Comparison of ENCODE assay signal across 8 cellular contexts in the genomic region with DNA sequence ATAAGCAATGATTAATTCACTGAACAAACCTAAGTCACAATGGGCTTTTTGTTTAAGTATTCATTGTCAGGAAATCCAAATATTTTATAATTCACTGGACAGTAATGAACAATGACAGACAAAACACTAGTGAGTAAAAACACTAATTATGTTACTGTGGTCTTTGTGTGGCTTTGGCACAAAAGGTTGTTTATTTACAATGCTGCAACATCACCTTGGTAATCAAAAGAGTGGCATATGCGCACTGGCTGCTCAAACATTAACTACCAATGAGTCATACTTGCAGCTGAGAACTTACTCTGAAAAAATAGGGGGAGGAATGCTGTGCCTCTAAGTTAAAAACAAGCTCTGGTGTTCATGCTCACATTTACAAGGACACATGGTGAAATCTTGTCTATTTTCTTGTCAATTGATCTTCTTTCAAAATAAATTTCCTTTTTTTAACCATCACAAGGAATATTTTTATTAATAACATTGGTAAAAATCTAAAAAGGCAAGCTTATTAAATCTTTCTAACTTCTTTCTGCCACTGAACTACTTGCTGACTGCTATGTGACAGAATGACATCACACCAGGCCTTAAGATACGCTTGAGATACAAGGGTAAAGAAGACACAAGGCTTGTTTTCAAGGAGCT.
DNase-seq lines count a peak whose midpoint lies in the region; ATAC-seq and TF ChIP-seq lines count a peak whose summit lies in the region.

No MANE protein-coding gene starts in this region.

- intact Hi-C loops in esophagus squamous epithelium (cut with DNase I), result no loop called here

- peak; percentile 62 for ATAC-seq in omental fat pad (ENCODE audit: low FRiP score)

- H3K4me1 ChIP-seq in esophagus squamous epithelium, result peaks cover 0 to 55% (median 28%) of the 10 kb centered on the region in 3 donors

- TF ChIP-seq POLR2A in esophagus squamous epithelium (IDR thresholded peaks at IDR 0.05), result no peak

- WGBS in esophagus squamous epithelium, 2 donors, result 12 to 35% methylated on average over 2 of the region's 2 CpGs

- H3K4me3 Mint-ChIP-seq in activated T-cell treated with anti-CD3 and anti-CD28 coated beads, Interleukin-2, amount 50 U/mL, for 24 hours, result peak overlapping the region; percentile 3
- H3K4me3 Mint-ChIP-seq in T-helper 1 cell treated with Interleukin-12 subunit alpha and Interleukin-12 subunit beta and Interleukin-4 antibody, amounts not matched to agents 30 μg/mL and 1 μg/mL, for 36 hours, result no peak overlapping the region

- peak overlapping the region; percentile 56 for H3K27ac Mint-ChIP-seq in activated T-cell treated with anti-CD3 and anti-CD28 coated beads, Interleukin-2, amount 50 U/mL, for 24 hours
- H3K27ac Mint-ChIP-seq in T-helper 1 cell treated with Interleukin-12 subunit alpha and Interleukin-12 subunit beta and Interleukin-4 antibody, amounts not matched to agents 30 μg/mL and 1 μg/mL, for 36 hours, result peak overlapping the region; percentile 55

- no peaks in the 10 kb centered on the region for H3K9me3 Mint-ChIP-seq in activated T-cell treated with anti-CD3 and anti-CD28 coated beads, Interleukin-2, amount 50 U/mL, for 24 hours
- H3K9me3 Mint-ChIP-seq in T-helper 1 cell treated with Interleukin-12 subunit alpha and Interleukin-12 subunit beta and Interleukin-4 antibody, amounts not matched to agents 30 μg/mL and 1 μg/mL, for 36 hours, result no peaks in the 10 kb centered on the region

- no peaks in the 10 kb centered on the region for H3K27me3 ChIP-seq in esophagus squamous epithelium

- no peaks in the 10 kb centered on the region for H3K36me3 ChIP-seq in esophagus squamous epithelium

- no peak overlapping the region for H3K4me3 ChIP-seq in LNCaP clone FGC (ENCODE audit: low read depth, low read length)
- H3K4me3 ChIP-seq in esophagus squamous epithelium, result no peak overlapping the region

- DNase-seq in activated T-cell treated with anti-CD3 and anti-CD28 coated beads, Interleukin-2, amount 50 U/mL, for 24 hours, result no peak
- DNase-seq in activated T-cell treated with anti-CD3 and anti-CD28 coated beads, Interleukin-2, amount 50 U/mL, for 1 hour, result no peak
- DNase-seq in H4 (ENCODE audit: low spot score) (peak; percentile 90), LNCaP clone FGC (ENCODE audit: low read depth) (peak; percentile 56), esophagus squamous epithelium (lab: John Stamatoyannopoulos, UW) (no peak), omental fat pad (ENCODE audit: low spot score) (no peak), NCI-H1092 (lab: John Stamatoyannopoulos, UW) (no peak)

- no peaks in the 10 kb centered on the region for H3K27me3 Mint-ChIP-seq in activated T-cell treated with anti-CD3 and anti-CD28 coated beads, Interleukin-2, amount 50 U/mL, for 24 hours
- H3K27me3 Mint-ChIP-seq in T-helper 1 cell treated with Interleukin-12 subunit alpha and Interleukin-12 subunit beta and Interleukin-4 antibody, amounts not matched to agents 30 μg/mL and 1 μg/mL, for 36 hours (ENCODE audit: low read depth), result no peaks in the 10 kb centered on the region

- peaks cover 54% of the 10 kb centered on the region for H3K36me3 Mint-ChIP-seq in activated T-cell treated with anti-CD3 and anti-CD28 coated beads, Interleukin-2, amount 50 U/mL, for 24 hours (ENCODE audit: low read depth)
- H3K36me3 Mint-ChIP-seq in T-helper 1 cell treated with Interleukin-12 subunit alpha and Interleukin-12 subunit beta and Interleukin-4 antibody, amounts not matched to agents 30 μg/mL and 1 μg/mL, for 36 hours (ENCODE audit: low read depth), result peaks cover 15% of the 10 kb centered on the region

- TF ChIP-seq CTCF in LNCaP clone FGC (IDR thresholded peaks at IDR 0.05; ENCODE audit: control insufficient read depth, extremely low read depth, insufficient read depth) (no peak), esophagus squamous epithelium (IDR thresholded peaks at IDR 0.05) (no peak), omental fat pad (IDR thresholded peaks at IDR 0.05) (no peak)

- H3K4me1 Mint-ChIP-seq in activated T-cell treated with anti-CD3 and anti-CD28 coated beads, Interleukin-2, amount 50 U/mL, for 24 hours (ENCODE audit: low read depth), result peaks cover 53% of the 10 kb centered on the region
- peaks cover 34% of the 10 kb centered on the region for H3K4me1 Mint-ChIP-seq in T-helper 1 cell treated with Interleukin-12 subunit alpha and Interleukin-12 subunit beta and Interleukin-4 antibody, amounts not matched to agents 30 μg/mL and 1 μg/mL, for 36 hours (ENCODE audit: low read depth)

- H3K9me3 ChIP-seq in esophagus squamous epithelium, result no peaks in the 10 kb centered on the region

- H3K27ac ChIP-seq in esophagus squamous epithelium, result peak overlapping the region; percentile 29 to 78 (median 52)

Comparison
In these comparisons a context has a peak if more than half of its experiments do, and no peak if none do; other contexts are left out.
1. DNase-seq: peak in H4 (single experiment) and LNCaP clone FGC (single experiment); none in activated T-cell treated with anti-CD3 and anti-CD28 coated beads, Interleukin-2, amount 50 U/mL, for 24 hours (single experiment), activated T-cell treated with anti-CD3 and anti-CD28 coated beads, Interleukin-2, amount 50 U/mL, for 1 hour (single experiment), esophagus squamous epithelium (single experiment), omental fat pad (single experiment) and NCI-H1092 (single experiment).